ENCODE assay signal across 15 cellular contexts in the genomic region with DNA sequence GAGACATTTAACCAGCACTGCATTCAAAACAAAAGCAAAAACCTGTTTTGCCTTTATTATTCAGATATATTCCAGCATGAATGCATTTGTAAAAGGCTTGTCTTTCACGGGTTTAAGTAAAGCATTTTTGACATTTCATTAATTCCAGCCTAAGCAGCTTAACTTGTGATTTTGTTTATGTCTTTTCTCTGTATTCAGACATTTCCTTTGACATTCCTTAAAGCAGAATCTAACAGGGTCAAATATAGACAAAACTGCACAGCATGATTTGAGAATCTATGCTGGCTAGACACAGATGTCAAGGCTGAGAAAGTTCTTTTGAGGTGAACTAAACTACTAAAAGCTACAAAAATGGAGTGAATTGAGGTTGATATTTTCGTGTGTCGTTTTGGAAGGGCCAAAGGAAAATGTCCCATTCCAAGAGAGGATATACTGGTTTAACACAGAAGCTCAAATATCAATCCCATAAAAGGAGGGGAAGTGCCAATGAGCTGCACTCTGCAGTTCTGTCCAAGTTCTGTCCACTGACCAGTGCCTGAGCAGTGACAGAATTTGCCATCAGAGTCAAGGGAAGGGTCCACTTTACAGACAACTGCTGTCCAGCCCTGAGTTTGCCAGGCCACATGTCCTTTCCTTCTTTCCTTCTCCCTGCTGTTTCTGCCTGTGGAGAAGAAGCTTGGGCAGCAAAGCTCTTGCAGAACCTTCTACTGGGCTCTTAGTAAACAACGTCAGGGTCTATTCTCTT.
DNase-seq lines count a peak whose midpoint lies in the region; ATAC-seq lines count a peak whose summit lies in the region.
"Had no signal": no experiment of that assay in that cellular context is flagged by ENCODE, and none has a peak within 500 bp of the region (broad histone marks: within the 10 kb centered on the region; RNA-seq: fewer than 3 reads in every experiment).

No MANE protein-coding gene starts in this region.

- H3K36me3 ChIP-seq in adipocyte (ENCODE audit: control insufficient read depth, insufficient read depth, low read length, severe bottlenecking) (no peaks in the 10 kb centered on the region), skeletal muscle tissue (ENCODE audit: control insufficient read depth in 3 of 3, insufficient read depth in 3 of 3, low read length in 3 of 3) (no peaks in the 10 kb centered on the region)
- H3K36me3 ChIP-seq: BLaER1 had no signal

- peak; percentile 69 for DNase-seq in EH (ENCODE audit: low read depth)
- peak; percentile 21 for DNase-seq in adipocyte (ENCODE audit: low read depth)
- peak; percentile 38 for DNase-seq in iris pigment epithelial cell (ENCODE audit: low read depth)
- DNase-seq in activated gamma-delta T cell treated with Interleukin-2 at 50 U/mL for 16 hours = no peak
- DNase-seq in G401 (ENCODE audit: low spot score) = no peak
- DNase-seq: CD4-positive, alpha-beta memory T cell; EL; KBM-7; NCI-H1105 treated with DMSO at 0.1 percent for 48 hours; NCI-H1694 treated with DMSO at 0.1 percent for 48 hours; NCI-H774; SHP77 treated with DMSO at 0.1 percent for 48 hours had no signal

- H3K4me1 ChIP-seq in adipocyte (ENCODE audit: control insufficient read depth, insufficient read depth, low read length) = peaks cover 27% of the 10 kb centered on the region
- peaks cover 50 to 61% (median 59%) of the 10 kb centered on the region in 3 donors for H3K4me1 ChIP-seq in skeletal muscle tissue (ENCODE audit: control insufficient read depth in 3 of 3, insufficient read depth in 3 of 3, low read length in 3 of 3)

- peak overlapping the region; percentile 23 for H3K27ac ChIP-seq in skeletal muscle tissue (ENCODE audit: low read depth, low read length)
- H3K27ac ChIP-seq: BLaER1 had no signal

- no peak overlapping the region for H3K9ac ChIP-seq in adipocyte (ENCODE audit: low read length)
- no peak overlapping the region for H3K9ac ChIP-seq in skeletal muscle tissue (ENCODE audit: low read depth in 1 of 3, low read length in 3 of 3)
- H3K9ac ChIP-seq: BLaER1 had no signal

- in situ Hi-C loops in G401 (cut with HindIII; ENCODE audit: low sequenced_read_pairs) = no loop called here

- H3K4me3 ChIP-seq in adipocyte (ENCODE audit: low read length) (no peak overlapping the region), skeletal muscle tissue (ENCODE audit: low read length in 3 of 3) (peak overlapping the region in 1 of 3 donors; percentile 12)
- H3K4me3 ChIP-seq: BLaER1 had no signal

- no peaks in the 10 kb centered on the region for H3K9me3 ChIP-seq in adipocyte (ENCODE audit: control insufficient read depth, low read length)
- H3K9me3 ChIP-seq in skeletal muscle tissue (ENCODE audit: control insufficient read depth in 3 of 3, low read length in 3 of 3) = no peaks in the 10 kb centered on the region

- H3K27me3 ChIP-seq in adipocyte (replicated peaks; ENCODE audit: control insufficient read depth, insufficient read depth, low read length) = no peaks in the 10 kb centered on the region
- no peaks in the 10 kb centered on the region for H3K27me3 ChIP-seq in skeletal muscle tissue (ENCODE audit: control insufficient read depth in 3 of 3, insufficient read depth in 3 of 3, low read length in 3 of 3)
- H3K27me3 ChIP-seq: BLaER1 had no signal

- no peak for ATAC-seq in GM19463 (IDR thresholded peaks at IDR 0.05; ENCODE audit: unreplicated experiment)

Comparison
In these comparisons a context has a peak if more than half of its experiments do, and no peak if none do; other contexts are left out.
1. DNase-seq: peak in EH (single experiment), adipocyte (single experiment) and iris pigment epithelial cell (single experiment); none in activated gamma-delta T cell treated with Interleukin-2 at 50 U/mL for 16 hours (single experiment) and G401 (single experiment).